ENCODE assay signal across 8 cellular contexts in the genomic region with DNA sequence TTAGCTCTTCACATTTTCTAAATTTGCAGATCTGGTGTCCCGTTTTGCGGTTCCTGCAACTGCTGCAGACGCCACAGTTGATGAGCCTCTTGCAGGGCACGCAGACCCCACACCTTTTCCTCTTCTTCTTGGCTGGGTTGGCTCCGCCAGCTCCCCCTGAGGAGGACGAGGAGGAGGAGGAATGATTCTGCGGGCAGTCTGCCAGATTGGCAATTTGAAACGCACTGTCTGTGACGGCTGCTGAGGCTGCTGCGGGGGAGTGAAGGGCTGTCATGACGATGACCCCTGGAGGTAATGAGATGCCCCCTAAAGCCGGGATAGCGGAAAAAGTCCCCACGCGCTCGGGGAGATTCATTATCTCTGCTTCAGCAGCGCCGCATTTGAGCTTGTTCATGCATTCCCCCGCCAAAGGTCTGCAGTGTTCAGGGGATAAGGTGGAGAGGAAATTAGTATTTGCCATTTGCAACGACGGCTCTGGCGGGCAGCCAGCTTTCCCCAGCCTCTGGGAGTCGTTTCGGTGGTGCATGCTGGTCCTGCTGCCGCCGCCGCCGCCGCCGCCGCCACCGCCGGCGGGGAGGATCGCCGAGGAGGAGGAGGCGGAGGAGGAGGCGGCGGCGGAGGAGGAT.
A peak's percentile ranks its signal among the peaks of the same experiment; 100 is the strongest.
DNase-seq lines count a peak whose midpoint lies in the region; ATAC-seq and TF ChIP-seq lines count a peak whose summit lies in the region.

No MANE protein-coding gene starts in this region.

- peaks cover 4% of the 10 kb centered on the region for H3K4me1 ChIP-seq in rectal smooth muscle tissue (ENCODE audit: control insufficient read depth, insufficient read depth, low read length)

- no peak for TF ChIP-seq CTCF in GM13976 (IDR thresholded peaks at IDR 0.05; ENCODE audit: borderline replicate concordance, control extremely low read depth, extremely low read depth, insufficient read depth, missing control alignments)
- TF ChIP-seq CTCF in astrocyte of the cerebellum (IDR thresholded peaks at IDR 0.05; ENCODE audit: low read depth, low read length, missing control alignments), result no peak

- H3K27me3 ChIP-seq in rectal smooth muscle tissue (ENCODE audit: control insufficient read depth, insufficient read depth, low read length), result peaks cover 3% of the 10 kb centered on the region

- in situ Hi-C loops in GM13976 (cut with MboI; ENCODE audit: low sequenced_read_pairs, unreplicated experiment), result loop anchor here (25.0 kb wide), 1 partner anchor 971 kb away; a partner anchor contains a TSS
- in situ Hi-C loops in astrocyte of the cerebellum (cut with HindIII; ENCODE audit: low sequenced_read_pairs), result no loop called here

- peak; percentile 27 for ATAC-seq in HG02623 (IDR thresholded peaks at IDR 0.05; ENCODE audit: unreplicated experiment)

- H3K9ac ChIP-seq in rectal smooth muscle tissue (ENCODE audit: low read length), result peak overlapping the region; percentile 46

- peak overlapping the region; percentile 81 for H3K27ac ChIP-seq in rectal smooth muscle tissue (ENCODE audit: low read depth, low read length)

- H3K36me3 ChIP-seq in rectal smooth muscle tissue (ENCODE audit: control insufficient read depth, insufficient read depth, low read length), result no peaks in the 10 kb centered on the region

- peak overlapping the region; percentile 73 for H3K4me3 ChIP-seq in astrocyte of the cerebellum (ENCODE audit: low read depth, low read length)
- H3K4me3 ChIP-seq in rectal smooth muscle tissue (ENCODE audit: low read length), result peak overlapping the region; percentile 92

- DNase-seq in GM13976 (ENCODE audit: low spot score) (peak; percentile 47), NCI-H1105 treated with DMSO at 0.1 percent for 48 hours (lab: John Stamatoyannopoulos, UW) (peak; percentile 79), T follicular helper cell (ENCODE audit: low read depth) (peak; percentile 41), astrocyte of the cerebellum (ENCODE audit: low read depth) (no peak), hypothalamus (lab: John Stamatoyannopoulos, UW) (peak; percentile 18 to 94 (median 68)), middle frontal gyrus (ENCODE audit: extremely low spot score, low spot score) (no peak)

Comparison
In these comparisons a context has a peak if more than half of its experiments do, and no peak if none do; other contexts are left out.
1. DNase-seq: peak in GM13976 (single experiment), NCI-H1105 treated with DMSO at 0.1 percent for 48 hours (single experiment), T follicular helper cell (single experiment) and hypothalamus (51 of 51); none in astrocyte of the cerebellum (single experiment) and middle frontal gyrus (single experiment).